ENCODE assay signal across 21 cellular contexts in genomic region chr2:114038710-114039109, GRCh38.
DNase-seq lines count a peak whose midpoint lies in the region; ATAC-seq, FAIRE-seq and TF ChIP-seq lines count a peak whose summit lies in the region.
"Had no signal": no experiment of that assay in that cellular context is flagged by ENCODE, and none has a peak within 500 bp of the region (broad histone marks: within the 10 kb centered on the region; RNA-seq: fewer than 3 reads in every experiment).

No MANE protein-coding gene starts in this region.

- POLR2A ChIA-PET in HepG2 (lab: Yijun Ruan, JAX) (no interaction called here), K562 (lab: Yijun Ruan, JAX) (no interaction called here)

- H3K4me1 ChIP-seq in HepG2 (ENCODE audit: insufficient read depth, low read length) (no peaks in the 10 kb centered on the region), right lobe of liver (no peaks in the 10 kb centered on the region), K562 (replicated peaks in 1 of 2; ENCODE audit: control insufficient read depth in 2 of 2, insufficient read depth in 2 of 2, low read length in 2 of 2) (no peaks in the 10 kb centered on the region), osteoblast (ENCODE audit: insufficient read depth, low read length) (no peaks in the 10 kb centered on the region)
- H3K4me1 ChIP-seq: A549; BLaER1 treated with 17β-estradiol and CSF1 and Interleukin-3, amounts not matched to agents 10 nM and 100 nM; Caco-2 had no signal

- DNase-seq in HepG2 (ENCODE audit: low spot score) (no peak), right lobe of liver (no peak), K562 (ENCODE audit: extremely low read depth in 1 of 4, low spot score in 3 of 4) (no peak), urothelium cell line (ENCODE audit: low spot score) (no peak), osteoblast (ENCODE audit: insufficient read length, low spot score, missing footprints) (no peak), activated gamma-delta T cell treated with Interleukin-2 at 50 U/mL for 16 hours (no peak)
- DNase-seq: AML-193; Caco-2; Calu3; CD4-positive, alpha-beta T cell; CD8-positive, alpha-beta T cell; DMS79 treated with DMSO at 0.1 percent for 48 hours; GF-D8 had no signal

- H3K4me2 ChIP-seq in HepG2 (ENCODE audit: low read depth, low read length) (no peak overlapping the region), K562 (ENCODE audit: insufficient read depth, low read length) (no peak overlapping the region), osteoblast (ENCODE audit: insufficient read depth, low read length) (no peak overlapping the region)
- H3K4me2 ChIP-seq: A549; BLaER1 treated with 17β-estradiol and CSF1 and Interleukin-3, amounts not matched to agents 10 nM and 100 nM had no signal

- no peak overlapping the region for H3K9ac ChIP-seq in HepG2 (ENCODE audit: insufficient read depth, low read depth, low read length)
- H3K9ac ChIP-seq in K562 (ENCODE audit: insufficient read depth in 1 of 2, low read depth in 2 of 2, low read length in 2 of 2) = no peak overlapping the region
- H3K9ac ChIP-seq: BLaER1 treated with 17β-estradiol and CSF1 and Interleukin-3, amounts not matched to agents 10 nM and 100 nM had no signal

- no peak for TF ChIP-seq EP300 in HepG2 (IDR thresholded peaks at IDR 0.05; ENCODE audit: low read depth in 2 of 2, low read length in 2 of 2)
- TF ChIP-seq EP300 in HepG2 (CRISPR knock-in tag; IDR thresholded peaks at IDR 0.05; ENCODE audit: borderline replicate concordance) = no peak
- TF ChIP-seq EP300 in K562 (IDR thresholded peaks at IDR 0.05; ENCODE audit: low read length) = no peak

- H3K9me3 ChIP-seq in HepG2 (ENCODE audit: low read length) (no peaks in the 10 kb centered on the region), right lobe of liver (no peaks in the 10 kb centered on the region), K562 (replicated peaks; ENCODE audit: control insufficient read depth, insufficient read depth, low read depth, low read length) (no peaks in the 10 kb centered on the region), osteoblast (ENCODE audit: low read depth, low read length) (no peaks in the 10 kb centered on the region)
- H3K9me3 ChIP-seq: A549; BLaER1 treated with 17β-estradiol and CSF1 and Interleukin-3, amounts not matched to agents 10 nM and 100 nM; Caco-2 had no signal

- TF ChIP-seq POLR2A in HepG2 (IDR thresholded peaks at IDR 0.05; ENCODE audit: insufficient read depth in 1 of 2, low read depth in 2 of 2, low read length in 2 of 2) = no peak
- no peak for TF ChIP-seq POLR2A in right lobe of liver (IDR thresholded peaks at IDR 0.05)
- TF ChIP-seq POLR2A in K562 (conservative IDR thresholded peaks at IDR 0.05) = no peak

- no peaks in the 10 kb centered on the region for H3K9me1 ChIP-seq in K562 (ENCODE audit: control insufficient read depth, insufficient read depth, low read length)

- no peak overlapping the region for H3K4me3 ChIP-seq in HepG2 (replicated peaks in 1 of 3; ENCODE audit: insufficient read depth in 1 of 3, low read depth in 2 of 3, low read length in 3 of 3)
- H3K4me3 ChIP-seq in right lobe of liver = no peak overlapping the region
- no peak overlapping the region for H3K4me3 ChIP-seq in K562
- no peak overlapping the region for H3K4me3 ChIP-seq in osteoblast (ENCODE audit: insufficient read depth, low read length)
- H3K4me3 ChIP-seq: A549; BLaER1 treated with 17β-estradiol and CSF1 and Interleukin-3, amounts not matched to agents 10 nM and 100 nM had no signal

- no peak for FAIRE-seq in HepG2 (lab: Jason Lieb, UNC)
- FAIRE-seq in K562 (lab: Jason Lieb, UNC) = no peak
- peak; percentile 9 for FAIRE-seq in urothelium cell line (lab: Jason Lieb, UNC)
- FAIRE-seq: A549, D721Med, G401.6, GM12892, GM18507 had no signal

- BruUV-seq in HepG2 (replicated peaks; lab: Mats Ljungman, UMichigan) (no TSS peak), K562 (replicated peaks; lab: Mats Ljungman, UMichigan) (no TSS peak)

- CTCF ChIA-PET in HepG2 (lab: Yijun Ruan, JAX; ENCODE audit: low intra/inter-chr PET ratio, low total read pairs) = no interaction called here
- CTCF ChIA-PET in K562 (lab: Yijun Ruan, JAX; ENCODE audit: low intra/inter-chr PET ratio) = no interaction called here

- in situ Hi-C loops in HepG2 (cut with HindIII; ENCODE audit: extremely low pct_ligation_motif_present, low pct_unique_long_range_greater_than_20kb) (no loop called here), K562 (cut with MboI) (no loop called here)

- TF ChIP-seq CTCF in HepG2 (CRISPR knock-in tag; IDR thresholded peaks at IDR 0.05) = no peak
- no peak for TF ChIP-seq CTCF in right lobe of liver (IDR thresholded peaks at IDR 0.05)
- no peak for TF ChIP-seq CTCF in K562 (IDR thresholded peaks at IDR 0.05 in 2 of 3, conservative IDR thresholded peaks at IDR 0.05 in 1 of 3; ENCODE audit: insufficient read depth in 2 of 3, low read depth in 1 of 3, low read length in 3 of 3)
- no peak for TF ChIP-seq CTCF in osteoblast (IDR thresholded peaks at IDR 0.05; ENCODE audit: extremely low read depth, low read depth, low read length)

- H3K79me2 ChIP-seq in HepG2 (ENCODE audit: insufficient read depth, low read length) (no peaks in the 10 kb centered on the region), K562 (ENCODE audit: control insufficient read depth, insufficient read depth, low read length) (no peaks in the 10 kb centered on the region), osteoblast (ENCODE audit: insufficient read depth, low read length) (no peaks in the 10 kb centered on the region)

- H3K36me3 ChIP-seq in HepG2 (replicated peaks in 1 of 2; ENCODE audit: control insufficient read depth in 1 of 2, insufficient read depth in 2 of 2, low read length in 2 of 2) (no peaks in the 10 kb centered on the region), right lobe of liver (no peaks in the 10 kb centered on the region), K562 (ENCODE audit: control insufficient read depth, insufficient read depth, low read length) (no peaks in the 10 kb centered on the region), osteoblast (ENCODE audit: insufficient read depth, low read length) (no peaks in the 10 kb centered on the region)
- H3K36me3 ChIP-seq: BLaER1 treated with 17β-estradiol and CSF1 and Interleukin-3, amounts not matched to agents 10 nM and 100 nM had no signal

- 32% methylated on average over 3 of the region's 3 CpGs for WGBS in HepG2 (ENCODE audit: low lambda C conversion rate)
- WGBS in right lobe of liver (ENCODE audit: insufficient coverage, low coverage, low lambda C conversion rate, missing lambda C conversion rate) = 56% methylated on average over 2 of the region's 3 CpGs
- WGBS in K562 (ENCODE audit: insufficient coverage, low coverage, missing lambda C conversion rate) = 0% methylated on average over 3 of the region's 3 CpGs

- H3K27me3 ChIP-seq in HepG2 (ENCODE audit: control insufficient read depth in 1 of 2, insufficient read depth in 2 of 2, low read length in 2 of 2) = peaks cover 2 to 29% of the 10 kb centered on the region in 2 experiments; a peak in 3 of 5 replicates
- H3K27me3 ChIP-seq in right lobe of liver = no peaks in the 10 kb centered on the region
- H3K27me3 ChIP-seq in K562 (ENCODE audit: control insufficient read depth in 2 of 2, insufficient read depth in 2 of 2, low read length in 2 of 2) = no peaks in the 10 kb centered on the region
- no peaks in the 10 kb centered on the region for H3K27me3 ChIP-seq in osteoblast (ENCODE audit: insufficient read depth, low read length)
- H3K27me3 ChIP-seq: BLaER1 treated with 17β-estradiol and CSF1 and Interleukin-3, amounts not matched to agents 10 nM and 100 nM had no signal

- TF ChIP-seq RAD21 in HepG2 (CRISPR knock-in tag; IDR thresholded peaks at IDR 0.05) = no peak
- TF ChIP-seq RAD21 in K562 (CRISPR knock-in tag; conservative IDR thresholded peaks at IDR 0.05 in 1 of 2, IDR thresholded peaks at IDR 0.05 in 1 of 2) = no peak

- H2AFZ ChIP-seq in HepG2 (ENCODE audit: low read length) (no peak overlapping the region), K562 (ENCODE audit: low read depth, low read length) (no peak overlapping the region), osteoblast (ENCODE audit: low read length) (no peak overlapping the region)

- intact Hi-C loops in HepG2 (cut with micrococcal nuclease; ENCODE audit: unreplicated experiment) (no loop called here), right lobe of liver (cut with DNase I) (no loop called here), K562 (cut with micrococcal nuclease) (no loop called here)

- H4K20me1 ChIP-seq in HepG2 (ENCODE audit: insufficient read depth, low read length) = no peaks in the 10 kb centered on the region
- no peaks in the 10 kb centered on the region for H4K20me1 ChIP-seq in K562 (replicated peaks; ENCODE audit: control insufficient read depth, insufficient read depth, low read length)
- H4K20me1 ChIP-seq in osteoblast (ENCODE audit: insufficient read depth, low read length) = no peaks in the 10 kb centered on the region
- H4K20me1 ChIP-seq: BLaER1 treated with 17β-estradiol and CSF1 and Interleukin-3, amounts not matched to agents 10 nM and 100 nM had no signal

- H3K27ac ChIP-seq in HepG2 (ENCODE audit: extremely low read length, insufficient read depth, low read length) (no peak overlapping the region), right lobe of liver (no peak overlapping the region), K562 (ENCODE audit: extremely low read depth, low read depth, low read length) (no peak overlapping the region), osteoblast (ENCODE audit: low read depth, low read length) (no peak overlapping the region)
- H3K27ac ChIP-seq: 22Rv1; A549; BLaER1 treated with 17β-estradiol and CSF1 and Interleukin-3, amounts not matched to agents 10 nM and 100 nM; C4-2B had no signal

- ATAC-seq in HepG2 (no peak), right lobe of liver (no peak), K562 (no peak)
- ATAC-seq: A549; CD8-positive, alpha-beta T cell had no signal

TF ChIP-seq in K562, 482 proteins besides CTCF, POLR2A, EP300 and RAD21:
- TF ChIP-seq ATF3 (IDR thresholded peaks at IDR 0.05) = peak; percentile 30; the same call in 1 of the 2 replicates
- no peak for TF ChIP-seq ATF3 (CRISPR knock-in tag; conservative IDR thresholded peaks at IDR 0.05)
- TF ChIP-seq SMARCA4 (IDR thresholded peaks at IDR 0.05) = no peak
- TF ChIP-seq MYC (IDR thresholded peaks at IDR 0.05; ENCODE audit: low read depth, low read length) = no peak
- no peak for TF ChIP-seq MYC (CRISPR knock-in tag; IDR thresholded peaks at IDR 0.05; ENCODE audit: borderline replicate concordance, low read depth)
TF ChIP-seq in K562: peak in this region for 1.
